In the genomic region with DNA sequence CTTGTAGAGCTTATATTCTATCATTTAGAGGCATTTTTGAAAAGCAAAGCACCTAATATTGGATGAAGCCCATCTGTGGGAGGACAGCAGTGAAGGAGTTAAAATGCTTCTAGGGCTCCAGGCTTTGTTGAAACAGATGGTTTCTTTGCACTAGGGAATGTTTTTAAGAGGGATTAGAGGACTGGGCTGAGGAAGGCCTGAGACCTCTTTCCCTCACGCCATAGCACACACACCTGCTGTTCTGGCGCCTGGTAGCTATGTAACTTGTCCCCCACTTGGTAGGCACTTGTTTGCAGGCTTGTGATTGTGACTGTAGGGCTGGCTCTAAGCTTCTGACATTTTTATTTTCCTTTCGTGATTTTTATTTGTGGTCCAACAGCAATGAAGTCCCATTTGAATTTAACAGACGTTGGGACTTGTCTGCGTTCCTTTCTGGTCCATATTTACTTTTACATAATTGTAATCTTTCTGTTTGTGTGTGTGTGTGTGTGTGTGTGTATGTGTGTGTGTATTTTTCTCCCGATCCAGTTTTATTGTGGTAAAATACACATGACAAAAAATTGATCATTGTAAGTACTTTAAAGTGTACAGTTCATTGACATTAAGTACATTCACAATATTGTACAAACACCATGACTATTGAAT, we compare ENCODE assay signal across 12 cellular contexts. TPM values are rescaled to one million over a fixed set of nuclear protein-coding genes. Genes with fewer than 3 reads are reported as not detected.
DNase-seq lines count a peak whose midpoint lies in the region; ATAC-seq and TF ChIP-seq lines count a peak whose summit lies in the region.
"Had no signal": no experiment of that assay in that cellular context is flagged by ENCODE, and none has a peak within 500 bp of the region (broad histone marks: within the 10 kb centered on the region; RNA-seq: fewer than 3 reads in every experiment).

No MANE protein-coding gene starts in this region.

- no peaks in the 10 kb centered on the region for H3K27me3 Mint-ChIP-seq in type B pancreatic cell
- H3K27me3 Mint-ChIP-seq: activated naive CD8-positive, alpha-beta T cell treated with anti-CD3 and anti-CD28 coated beads, Interleukin-2, amount 50 U/mL, for 24 hours had no signal

- peak; percentile 6 to 63 for DNase-seq in NCI-H2081 (lab: John Stamatoyannopoulos, UW)
- DNase-seq in NCI-H2081 treated with DMSO at 0.1 percent for 48 hours (lab: John Stamatoyannopoulos, UW): no peak
- peak; percentile 98 for DNase-seq in NCI-H748 (lab: John Stamatoyannopoulos, UW; ENCODE audit: unreplicated experiment)
- DNase-seq in type B pancreatic cell (ENCODE audit: extremely low spot score, unreplicated experiment): no peak
- no peak for DNase-seq in cortex of kidney (lab: John Stamatoyannopoulos, UW)
- DNase-seq in GM10266 (ENCODE audit: extremely low spot score): no peak
- DNase-seq: activated CD4-positive, alpha-beta T cell treated with anti-CD3 and anti-CD28 coated beads for 1 hour; activated naive CD8-positive, alpha-beta T cell treated with anti-CD3 and anti-CD28 coated beads, Interleukin-2, amount 50 U/mL, for 24 hours had no signal

- TF ChIP-seq CTCF in type B pancreatic cell (conservative IDR thresholded peaks at IDR 0.05) (no peak), GM10266 (IDR thresholded peaks at IDR 0.05; ENCODE audit: control insufficient read depth, insufficient read depth, low read depth, missing control alignments) (no peak)

- H3K36me3 Mint-ChIP-seq in type B pancreatic cell: no peaks in the 10 kb centered on the region

- no peaks in the 10 kb centered on the region for H3K9me3 ChIP-seq in iPS-20b (ENCODE audit: insufficient read depth, low read depth, low read length)

- peak overlapping the region; percentile 64 for H3K27ac ChIP-seq in iPS-20b (ENCODE audit: low read length)
- H3K27ac ChIP-seq: 22Rv1 had no signal

- H3K4me3 Mint-ChIP-seq in type B pancreatic cell: no peak overlapping the region
- H3K4me3 Mint-ChIP-seq: activated naive CD8-positive, alpha-beta T cell treated with anti-CD3 and anti-CD28 coated beads, Interleukin-2, amount 50 U/mL, for 24 hours had no signal

- H3K9me3 Mint-ChIP-seq in type B pancreatic cell: no peaks in the 10 kb centered on the region
- H3K9me3 Mint-ChIP-seq: activated naive CD8-positive, alpha-beta T cell treated with anti-CD3 and anti-CD28 coated beads, Interleukin-2, amount 50 U/mL, for 24 hours had no signal

- H3K9ac ChIP-seq in iPS-20b (ENCODE audit: low read depth, low read length): peak overlapping the region; percentile 46; the same call in 1 of the 2 replicates

- H3K27me3 ChIP-seq in iPS-20b (ENCODE audit: insufficient read depth, low read length): no peaks in the 10 kb centered on the region

- H3K4me1 Mint-ChIP-seq in type B pancreatic cell (ENCODE audit: unreplicated experiment): peaks cover 55% of the 10 kb centered on the region

- peak overlapping the region; percentile 19; the same call in 1 of the 2 replicates for H3K4me3 ChIP-seq in iPS-20b (ENCODE audit: low read length)

- H3K27ac Mint-ChIP-seq in type B pancreatic cell: peak overlapping the region; percentile 16
- H3K27ac Mint-ChIP-seq: activated naive CD8-positive, alpha-beta T cell treated with anti-CD3 and anti-CD28 coated beads, Interleukin-2, amount 50 U/mL, for 24 hours had no signal

- no peaks in the 10 kb centered on the region for H3K36me3 ChIP-seq in iPS-20b (ENCODE audit: insufficient read depth, low read depth, low read length)

- no peak for ATAC-seq in HG03095 (IDR thresholded peaks at IDR 0.05; ENCODE audit: unreplicated experiment)
- ATAC-seq: activated naive CD8-positive, alpha-beta T cell treated with anti-CD3 and anti-CD28 coated beads, Interleukin-2, amount 50 U/mL, for 24 hours; left lobe of liver had no signal

- H3K4me1 ChIP-seq in iPS-20b (ENCODE audit: insufficient read depth, low read length): peaks cover 41% of the 10 kb centered on the region

RNA-seq across cellular contexts. Expression of a gene that starts 33.6 kb away (rescaled TPM):
- total RNA-seq in type B pancreatic cell (ENCODE audit: low replicate concordance): 160 and 201 TPM in 2 replicates

Comparison
In these comparisons a context has a peak if more than half of its experiments do, and no peak if none do; other contexts are left out.
1. DNase-seq: peak in NCI-H2081 (2 of 2) and NCI-H748 (single experiment); none in NCI-H2081 treated with DMSO at 0.1 percent for 48 hours (single experiment), type B pancreatic cell (single experiment), cortex of kidney (single experiment) and GM10266 (single experiment).